8 cellular contexts compared by ENCODE assay signal in the genomic region with DNA sequence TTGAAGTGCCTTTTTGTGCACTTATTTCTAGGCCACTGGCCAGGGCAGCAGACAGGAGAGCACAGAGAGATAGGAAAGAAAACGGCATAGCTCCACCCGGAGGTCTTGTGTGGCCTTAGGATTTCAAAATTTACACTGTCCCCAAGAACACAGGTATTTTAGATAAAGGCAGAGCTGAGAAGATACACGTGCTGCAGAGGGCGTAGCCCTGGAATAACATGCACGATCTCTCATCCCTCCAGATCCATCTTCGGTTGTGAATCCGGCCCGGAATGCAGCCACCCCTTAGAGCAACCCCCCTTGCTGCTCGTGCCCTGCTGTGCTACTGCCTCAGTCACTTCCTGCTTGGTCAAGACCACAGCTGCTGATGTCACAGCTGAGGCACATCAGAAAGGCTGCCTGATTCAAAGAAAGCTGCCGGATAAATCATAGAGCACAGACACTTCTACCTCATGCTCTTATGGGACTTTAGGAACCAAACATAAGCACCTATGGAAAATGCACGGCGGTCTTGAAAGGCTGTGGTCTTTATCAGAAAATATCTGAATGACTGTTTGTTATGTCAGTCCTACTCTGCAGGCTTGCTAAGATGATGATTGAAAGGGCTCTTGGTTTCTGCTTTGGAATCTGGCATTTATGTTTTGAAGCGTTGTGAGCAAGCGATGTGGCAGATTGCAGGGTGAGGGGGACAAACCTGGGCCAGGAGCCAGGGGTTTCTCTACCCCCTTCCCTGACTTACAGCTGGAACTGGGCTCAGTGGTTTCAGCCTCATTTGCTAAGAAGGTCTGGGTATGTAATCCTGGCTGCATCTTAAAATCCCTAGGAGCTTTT.
DNase-seq lines count a peak whose midpoint lies in the region; ATAC-seq and TF ChIP-seq lines count a peak whose summit lies in the region.

No MANE protein-coding gene starts in this region.

- no peak for TF ChIP-seq CTCF in HFF-Myc (IDR thresholded peaks at IDR 0.05; ENCODE audit: low read depth, low read length, missing control alignments)
- no peak for TF ChIP-seq CTCF in glutamatergic neuron (IDR thresholded peaks at IDR 0.05; ENCODE audit: partially characterized antibody, unreplicated experiment)

- CTCF ChIA-PET in CD8-positive, alpha-beta memory T cell (lab: Charles Lee) = interaction anchor here (1.0 kb wide), 1 partner anchor 14 kb away, joined by 5 read pairs; no protein-coding TSS in a partner anchor

- no peaks in the 10 kb centered on the region for H3K27me3 Mint-ChIP-seq in CD8-positive, alpha-beta memory T cell
- H3K27me3 Mint-ChIP-seq in glutamatergic neuron (ENCODE audit: unreplicated experiment) = peaks cover 1% of the 10 kb centered on the region

- H3K4me3 ChIP-seq in CD8-positive, alpha-beta memory T cell (ENCODE audit: low read length) = no peak overlapping the region
- H3K4me3 ChIP-seq in HFF-Myc (replicated peaks; ENCODE audit: low read depth, low read length) (no peak overlapping the region), right cardiac atrium (ENCODE audit: low read length) (no peak overlapping the region)

- no peaks in the 10 kb centered on the region for H3K27me3 ChIP-seq in CD8-positive, alpha-beta memory T cell (ENCODE audit: insufficient read depth, low read length, poor library complexity, severe bottlenecking)
- H3K27me3 ChIP-seq in right cardiac atrium (ENCODE audit: control insufficient read depth, insufficient read depth) = no peaks in the 10 kb centered on the region

- H3K36me3 ChIP-seq in CD8-positive, alpha-beta memory T cell (ENCODE audit: insufficient read depth, low read length) = no peaks in the 10 kb centered on the region

- no peak overlapping the region for H3K27ac ChIP-seq in CD8-positive, alpha-beta memory T cell (ENCODE audit: low read depth, low read length)
- H3K27ac ChIP-seq in right cardiac atrium (ENCODE audit: low read length) = no peak overlapping the region

- no peaks in the 10 kb centered on the region for H3K9me3 ChIP-seq in CD8-positive, alpha-beta memory T cell (ENCODE audit: low read length)
- no peaks in the 10 kb centered on the region for H3K9me3 ChIP-seq in right cardiac atrium (ENCODE audit: control insufficient read depth, low read length)

- H3K9me3 Mint-ChIP-seq in CD8-positive, alpha-beta memory T cell = no peaks in the 10 kb centered on the region
- H3K9me3 Mint-ChIP-seq in glutamatergic neuron (ENCODE audit: unreplicated experiment) = peaks cover 8% of the 10 kb centered on the region

- ATAC-seq in right cardiac atrium (peak; percentile 66), HG02938 (IDR thresholded peaks at IDR 0.05; ENCODE audit: unreplicated experiment) (no peak)
- ATAC-seq in stimulated activated naive CD8-positive, alpha-beta T cell treated with anti-CD3 and anti-CD28 coated beads, Interleukin-15, Interleukin-2, amounts not matched to agents 100 U/mL and 50 U/mL, for 24 hours = peak; percentile 87

- H3K4me1 ChIP-seq in CD8-positive, alpha-beta memory T cell (ENCODE audit: insufficient read depth, low read length) = peaks cover 8% of the 10 kb centered on the region
- peaks cover 2% of the 10 kb centered on the region for H3K4me1 ChIP-seq in right cardiac atrium (ENCODE audit: control insufficient read depth, insufficient read depth, low read length)

- 37% methylated on average over 13 of the region's 14 CpGs for WGBS in right cardiac atrium

- H3K27ac Mint-ChIP-seq in CD8-positive, alpha-beta memory T cell = peak overlapping the region in 7 of 8 donors; percentile 7 to 87 (median 56)
- no peak overlapping the region for H3K27ac Mint-ChIP-seq in glutamatergic neuron (ENCODE audit: unreplicated experiment)

- H3K36me3 Mint-ChIP-seq in CD8-positive, alpha-beta memory T cell = peaks cover 4 to 41% (median 9%) of the 10 kb centered on the region in 3 donors
- peaks cover 3% of the 10 kb centered on the region for H3K36me3 Mint-ChIP-seq in glutamatergic neuron (ENCODE audit: unreplicated experiment)

- intact Hi-C loops in right cardiac atrium (cut with DNase I) = no loop called here

- peak overlapping the region in 5 of 7 donors; percentile 2 to 61 (median 24) for H3K4me3 Mint-ChIP-seq in CD8-positive, alpha-beta memory T cell
- H3K4me3 Mint-ChIP-seq in glutamatergic neuron (ENCODE audit: unreplicated experiment) = no peak overlapping the region

- DNase-seq in CD8-positive, alpha-beta memory T cell = peak in 2 of 5 donors; percentile 5 to 33
- DNase-seq in HFF-Myc (ENCODE audit: extremely low read depth, low read depth) (peak; percentile 26), right cardiac atrium (peak in 1 of 3 donors; percentile 70), glutamatergic neuron (no peak), HuH-7.5 (ENCODE audit: low spot score) (no peak)
- DNase-seq in activated CD4-positive, alpha-beta T cell treated with anti-CD3 and anti-CD28 coated beads, Interleukin-2, amount 50 U/mL, for 48 hours = peak; percentile 20 to 36
- peak; percentile 56 for DNase-seq in stimulated activated naive CD8-positive, alpha-beta T cell treated with anti-CD3 and anti-CD28 coated beads, Interleukin-15, Interleukin-2, amounts not matched to agents 100 U/mL and 50 U/mL, for 24 hours

- peaks cover 16 to 24% (median 16%) of the 10 kb centered on the region in 3 donors for H3K4me1 Mint-ChIP-seq in CD8-positive, alpha-beta memory T cell
- peaks cover 6% of the 10 kb centered on the region for H3K4me1 Mint-ChIP-seq in glutamatergic neuron (ENCODE audit: low read depth, unreplicated experiment)

- POLR2A ChIA-PET in CD8-positive, alpha-beta memory T cell (lab: Charles Lee) = no interaction called here

Comparison
In these comparisons a context has a peak if more than half of its experiments do, and no peak if none do; other contexts are left out.
1. DNase-seq: peak in HFF-Myc (single experiment), activated CD4-positive, alpha-beta T cell treated with anti-CD3 and anti-CD28 coated beads, Interleukin-2, amount 50 U/mL, for 48 hours (2 of 2) and stimulated activated naive CD8-positive, alpha-beta T cell treated with anti-CD3 and anti-CD28 coated beads, Interleukin-15, Interleukin-2, amounts not matched to agents 100 U/mL and 50 U/mL, for 24 hours (single experiment); none in glutamatergic neuron (single experiment) and HuH-7.5 (single experiment).